8 cellular contexts compared by ENCODE assay signal in the genomic region with DNA sequence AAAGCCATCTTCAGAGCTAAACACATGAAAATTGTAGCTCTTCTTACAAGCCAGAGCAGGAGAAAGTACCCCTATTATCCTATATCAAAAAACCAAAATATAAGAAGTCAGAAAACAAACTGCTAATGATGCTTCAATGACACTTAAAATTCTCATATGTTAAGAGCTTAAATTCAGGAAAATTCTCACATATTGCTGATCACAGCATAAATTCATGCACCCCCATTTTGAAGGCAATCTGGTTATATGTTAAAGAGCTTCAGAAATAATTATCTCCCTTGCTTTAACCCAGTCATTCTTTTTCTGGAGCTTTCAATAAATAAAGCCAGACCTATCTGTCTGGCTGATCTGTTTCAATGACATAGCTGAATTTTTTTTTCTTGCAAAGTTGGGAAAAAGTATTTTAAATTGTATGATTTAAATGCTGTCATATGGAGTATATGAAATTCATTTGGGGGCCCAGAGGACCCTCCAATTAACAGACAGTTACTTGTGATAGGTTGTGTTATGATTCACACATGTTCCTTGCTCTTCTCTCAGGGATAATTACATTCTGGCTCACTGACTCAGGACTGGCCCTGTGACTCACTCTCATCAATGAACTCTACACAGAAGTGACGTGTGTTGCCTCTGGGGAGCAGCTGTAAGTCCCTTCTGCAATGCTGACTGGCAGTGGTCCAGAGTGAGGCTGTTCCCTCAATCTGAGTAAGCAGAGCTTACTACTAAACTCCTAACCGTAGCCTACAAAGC.
A peak's percentile ranks its signal among the peaks of the same experiment; 100 is the strongest.
DNase-seq lines count a peak whose midpoint lies in the region; TF ChIP-seq lines count a peak whose summit lies in the region.

No MANE protein-coding gene starts in this region.

- H3K4me3 ChIP-seq in HFF-Myc (replicated peaks; ENCODE audit: low read depth, low read length) (no peak overlapping the region), fibroblast of mammary gland (ENCODE audit: control insufficient read depth, low read depth, low read length) (no peak overlapping the region)

- peaks cover 25% of the 10 kb centered on the region for H3K4me1 Mint-ChIP-seq in neural crest cell

- no peak overlapping the region for H3K4me3 Mint-ChIP-seq in neural crest cell

- TF ChIP-seq CTCF in HFF-Myc (IDR thresholded peaks at IDR 0.05; ENCODE audit: low read depth, low read length, missing control alignments) (no peak), fibroblast of mammary gland (conservative IDR thresholded peaks at IDR 0.05; ENCODE audit: control insufficient read depth, insufficient read depth, low read depth, low read length) (no peak), neural crest cell (conservative IDR thresholded peaks at IDR 0.05) (no peak)

- no peaks in the 10 kb centered on the region for H3K9me3 Mint-ChIP-seq in neural crest cell

- peak; percentile 89 for DNase-seq in GM03348 (ENCODE audit: low spot score)
- peak; percentile 100 for DNase-seq in HFF-Myc (ENCODE audit: extremely low read depth, low read depth)
- DNase-seq in MV-4-11 (lab: John Stamatoyannopoulos, UW), result peak; percentile 80
- DNase-seq in SHP77 treated with DMSO at 0.1 percent for 48 hours (lab: John Stamatoyannopoulos, UW), result peak; percentile 98
- peak; percentile 100 for DNase-seq in fibroblast of mammary gland (ENCODE audit: low read depth)
- no peak for DNase-seq in neural crest cell (ENCODE audit: low read depth, low spot score)
- DNase-seq in stimulated activated naive CD4-positive, alpha-beta T cell treated with Interleukin-2 at 50 U/mL for 16 hours (lab: John Stamatoyannopoulos, UW), result no peak
- no peak for DNase-seq in T-helper 9 cell

- H3K36me3 Mint-ChIP-seq in neural crest cell (ENCODE audit: low read depth), result no peaks in the 10 kb centered on the region

- H3K27ac Mint-ChIP-seq in neural crest cell (ENCODE audit: unreplicated experiment), result peak overlapping the region; percentile 37

- no peaks in the 10 kb centered on the region for H3K27me3 Mint-ChIP-seq in neural crest cell (ENCODE audit: low read depth)

Comparison
In these comparisons a context has a peak if more than half of its experiments do, and no peak if none do; other contexts are left out.
1. DNase-seq: peak in GM03348 (single experiment), HFF-Myc (single experiment), MV-4-11 (single experiment), SHP77 treated with DMSO at 0.1 percent for 48 hours (single experiment) and fibroblast of mammary gland (single experiment); none in neural crest cell (single experiment), stimulated activated naive CD4-positive, alpha-beta T cell treated with Interleukin-2 at 50 U/mL for 16 hours (single experiment) and T-helper 9 cell (single experiment).